1 cellular context compared by ENCODE assay signal in the genomic region with DNA sequence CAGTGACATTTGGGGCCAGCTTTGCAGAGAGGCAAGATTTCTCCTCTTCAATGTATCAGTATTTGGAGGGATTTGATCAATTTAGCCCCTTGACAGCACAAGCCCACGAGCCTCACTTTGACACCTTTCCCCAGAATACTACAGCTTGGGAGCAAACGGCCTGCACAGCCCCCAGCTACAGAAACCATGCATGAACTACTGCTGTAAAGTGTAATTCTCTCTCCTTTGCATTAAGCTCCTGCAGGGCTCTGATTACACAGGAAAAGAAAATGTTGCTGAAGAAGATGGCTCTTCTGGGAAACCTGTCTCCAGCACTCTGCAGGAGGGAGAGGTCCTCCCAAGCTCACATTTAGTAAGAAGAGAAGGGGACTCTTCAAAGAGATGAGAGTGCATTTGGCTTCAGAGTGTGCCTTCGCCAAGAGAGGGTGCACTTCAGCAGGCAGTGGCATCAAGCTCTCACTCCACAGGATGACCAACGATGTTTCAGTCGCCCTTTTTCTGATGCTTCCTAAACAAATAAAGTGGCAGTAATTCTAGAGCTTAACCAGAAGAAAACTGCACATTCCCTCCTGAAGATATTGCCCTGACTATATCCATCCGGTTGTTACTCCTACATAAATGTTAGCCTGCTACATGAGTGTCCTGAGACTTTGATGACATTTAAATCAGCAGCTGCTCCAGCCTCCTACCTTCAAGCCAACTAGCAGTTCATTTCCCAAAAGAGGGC.
TF ChIP-seq lines count a peak whose summit lies in the region.

No MANE protein-coding gene starts in this region.

TF ChIP-seq in HCT116, 20 proteins besides CTCF, POLR2A, EP300 and RAD21 (continued from another document):
- TF ChIP-seq, protein P1, sequence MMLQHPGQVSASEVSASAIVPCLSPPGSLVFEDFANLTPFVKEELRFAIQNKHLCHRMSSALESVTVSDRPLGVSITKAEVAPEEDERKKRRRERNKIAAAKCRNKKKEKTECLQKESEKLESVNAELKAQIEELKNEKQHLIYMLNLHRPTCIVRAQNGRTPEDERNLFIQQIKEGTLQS (IDR thresholded peaks at IDR 0.05): no peak
- no peak for TF ChIP-seq CBX3 (IDR thresholded peaks at IDR 0.05; ENCODE audit: low read depth)
- no peak for TF ChIP-seq CEBPB (IDR thresholded peaks at IDR 0.05; ENCODE audit: low read depth)
- TF ChIP-seq, protein P2, sequence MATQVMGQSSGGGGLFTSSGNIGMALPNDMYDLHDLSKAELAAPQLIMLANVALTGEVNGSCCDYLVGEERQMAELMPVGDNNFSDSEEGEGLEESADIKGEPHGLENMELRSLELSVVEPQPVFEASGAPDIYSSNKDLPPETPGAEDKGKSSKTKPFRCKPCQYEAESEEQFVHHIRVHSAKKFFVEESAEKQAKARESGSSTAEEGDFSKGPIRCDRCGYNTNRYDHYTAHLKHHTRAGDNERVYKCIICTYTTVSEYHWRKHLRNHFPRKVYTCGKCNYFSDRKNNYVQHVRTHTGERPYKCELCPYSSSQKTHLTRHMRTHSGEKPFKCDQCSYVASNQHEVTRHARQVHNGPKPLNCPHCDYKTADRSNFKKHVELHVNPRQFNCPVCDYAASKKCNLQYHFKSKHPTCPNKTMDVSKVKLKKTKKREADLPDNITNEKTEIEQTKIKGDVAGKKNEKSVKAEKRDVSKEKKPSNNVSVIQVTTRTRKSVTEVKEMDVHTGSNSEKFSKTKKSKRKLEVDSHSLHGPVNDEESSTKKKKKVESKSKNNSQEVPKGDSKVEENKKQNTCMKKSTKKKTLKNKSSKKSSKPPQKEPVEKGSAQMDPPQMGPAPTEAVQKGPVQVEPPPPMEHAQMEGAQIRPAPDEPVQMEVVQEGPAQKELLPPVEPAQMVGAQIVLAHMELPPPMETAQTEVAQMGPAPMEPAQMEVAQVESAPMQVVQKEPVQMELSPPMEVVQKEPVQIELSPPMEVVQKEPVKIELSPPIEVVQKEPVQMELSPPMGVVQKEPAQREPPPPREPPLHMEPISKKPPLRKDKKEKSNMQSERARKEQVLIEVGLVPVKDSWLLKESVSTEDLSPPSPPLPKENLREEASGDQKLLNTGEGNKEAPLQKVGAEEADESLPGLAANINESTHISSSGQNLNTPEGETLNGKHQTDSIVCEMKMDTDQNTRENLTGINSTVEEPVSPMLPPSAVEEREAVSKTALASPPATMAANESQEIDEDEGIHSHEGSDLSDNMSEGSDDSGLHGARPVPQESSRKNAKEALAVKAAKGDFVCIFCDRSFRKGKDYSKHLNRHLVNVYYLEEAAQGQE (IDR thresholded peaks at IDR 0.05; ENCODE audit: low read depth): no peak
